ENCODE assay signal across 9 cellular contexts in genomic region chr9:83432104-83432627, GRCh38.
DNase-seq lines count a peak whose midpoint lies in the region; ATAC-seq and TF ChIP-seq lines count a peak whose summit lies in the region.
"Had no signal": no experiment of that assay in that cellular context is flagged by ENCODE, and none has a peak within 500 bp of the region (broad histone marks: within the 10 kb centered on the region; RNA-seq: fewer than 3 reads in every experiment).

No MANE protein-coding gene starts in this region.

- H3K9me3 ChIP-seq in A673 (ENCODE audit: low read depth, low read length, poor library complexity, severe bottlenecking) (no peaks in the 10 kb centered on the region), esophagus muscularis mucosa (no peaks in the 10 kb centered on the region)

- TF ChIP-seq POLR2A in esophagus muscularis mucosa (IDR thresholded peaks at IDR 0.05; ENCODE audit: low read depth) = no peak

- H3K4me3 ChIP-seq in A673 (ENCODE audit: low read depth, low read length, poor library complexity, severe bottlenecking) (no peak overlapping the region), esophagus muscularis mucosa (no peak overlapping the region)

- no peaks in the 10 kb centered on the region for H3K4me1 ChIP-seq in A673 (ENCODE audit: insufficient read depth, low read length, poor library complexity, severe bottlenecking)
- H3K4me1 ChIP-seq in esophagus muscularis mucosa = peaks cover 23 to 42% (median 36%) of the 10 kb centered on the region in 4 donors

- BruUV-seq in A673 (replicated peaks; lab: Mats Ljungman, UMichigan) = no TSS peak

- POLR2A ChIA-PET in A673 (lab: Charles Lee; ENCODE audit: low non-redundant PET) = no interaction called here

- H3K36me3 ChIP-seq in A673 (ENCODE audit: insufficient read depth, low read length, poor library complexity, severe bottlenecking) (no peaks in the 10 kb centered on the region), esophagus muscularis mucosa (no peaks in the 10 kb centered on the region)

- H3K27me3 ChIP-seq in A673 (replicated peaks; ENCODE audit: insufficient read depth, low read depth, low read length, poor library complexity) = no peaks in the 10 kb centered on the region
- H3K27me3 ChIP-seq in esophagus muscularis mucosa = no peaks in the 10 kb centered on the region

- ATAC-seq in GM21526 (IDR thresholded peaks at IDR 0.05; ENCODE audit: low FRiP score, unreplicated experiment) (no peak), HG03025 (IDR thresholded peaks at IDR 0.05; ENCODE audit: low FRiP score, unreplicated experiment) (no peak)

- H3K27ac ChIP-seq in A673 (ENCODE audit: low read depth, low read length, poor library complexity, severe bottlenecking) = no peak overlapping the region
- H3K27ac ChIP-seq in esophagus muscularis mucosa (replicated peaks in 1 of 4) = peak overlapping the region; percentile 19 to 56 (median 38)

- no peak for TF ChIP-seq CTCF in A673 (conservative IDR thresholded peaks at IDR 0.05; ENCODE audit: low read depth, low read length)
- TF ChIP-seq CTCF in esophagus muscularis mucosa (IDR thresholded peaks at IDR 0.05) = no peak

- DNase-seq in A673 (ENCODE audit: low spot score) = peak; percentile 7
- peak; percentile 99 for DNase-seq in M059J (ENCODE audit: low read depth)
- DNase-seq in esophagus muscularis mucosa (ENCODE audit: extremely low spot score) = no peak
- peak; percentile 89 for DNase-seq in mucosa of gallbladder (ENCODE audit: low spot score)
- no peak for DNase-seq in SHP77 treated with DMSO at 0.1 percent for 48 hours (lab: John Stamatoyannopoulos, UW)
- DNase-seq in NK-92 (lab: John Stamatoyannopoulos, UW; ENCODE audit: unreplicated experiment) = no peak
- DNase-seq: CD4-positive, CD25-positive, alpha-beta regulatory T cell had no signal

- CTCF ChIA-PET in A673 (lab: Charles Lee) = no interaction called here

- 44% methylated on average over 6 of the region's 6 CpGs for WGBS in esophagus muscularis mucosa

- no peak for TF ChIP-seq EP300 in esophagus muscularis mucosa (IDR thresholded peaks at IDR 0.05)

- intact Hi-C loops in A673 (cut with micrococcal nuclease; ENCODE audit: unreplicated experiment) = no loop called here
- intact Hi-C loops in esophagus muscularis mucosa (cut with DNase I) = no loop called here

Comparison
In these comparisons a context has a peak if more than half of its experiments do, and no peak if none do; other contexts are left out.
1. DNase-seq: peak in A673 (single experiment), M059J (single experiment) and mucosa of gallbladder (single experiment); none in esophagus muscularis mucosa (single experiment), SHP77 treated with DMSO at 0.1 percent for 48 hours (single experiment) and NK-92 (single experiment).